Comparison of ENCODE assay signal across 1 cellular context in genomic region chr22:20604092-20604747, GRCh38.
TF ChIP-seq lines count a peak whose summit lies in the region.

No MANE protein-coding gene starts in this region.

TF ChIP-seq in H1, 55 proteins besides CTCF, POLR2A, EP300 and RAD21:
- TF ChIP-seq HDAC2 (IDR thresholded peaks at IDR 0.05; ENCODE audit: borderline replicate concordance in 1 of 2, low read depth in 2 of 2, low read length in 2 of 2) = no peak
- TF ChIP-seq CHD7 (IDR thresholded peaks at IDR 0.05; ENCODE audit: insufficient replicate concordance, low read length) = no peak
- TF ChIP-seq FOSL1 (IDR thresholded peaks at IDR 0.05; ENCODE audit: insufficient read depth, low read depth, low read length) = no peak
- no peak for TF ChIP-seq TBP (IDR thresholded peaks at IDR 0.05; ENCODE audit: low read depth, low read length)
- no peak for TF ChIP-seq BACH1 (IDR thresholded peaks at IDR 0.05; ENCODE audit: low read length)
- TF ChIP-seq CREB1 (IDR thresholded peaks at IDR 0.05) = no peak
- no peak for TF ChIP-seq RXRA (IDR thresholded peaks at IDR 0.05; ENCODE audit: insufficient read depth, low read depth, low read length)
- TF ChIP-seq PHF8 (conservative IDR thresholded peaks at IDR 0.05; ENCODE audit: low read depth, low read length) = no peak
- no peak for TF ChIP-seq SIN3A (conservative IDR thresholded peaks at IDR 0.05 in 1 of 2, IDR thresholded peaks at IDR 0.05 in 1 of 2; ENCODE audit: low read depth in 1 of 2, low read length in 2 of 2)
- TF ChIP-seq BRCA1 (IDR thresholded peaks at IDR 0.05; ENCODE audit: low read depth, low read length) = no peak
- no peak for TF ChIP-seq EZH2 (IDR thresholded peaks at IDR 0.05; ENCODE audit: low read depth, low read length, severe bottlenecking)
- TF ChIP-seq YY1 (IDR thresholded peaks at IDR 0.05; ENCODE audit: low read depth, low read length) = no peak
TF ChIP-seq in H1: peak in this region for 0.
